Comparison of ENCODE assay signal across 8 cellular contexts in genomic region chr14:77498984-77499527, GRCh38. TPM values are rescaled to one million over a fixed set of nuclear protein-coding genes. Genes with fewer than 3 reads are reported as not detected.
DNase-seq lines count a peak whose midpoint lies in the region; ATAC-seq and TF ChIP-seq lines count a peak whose summit lies in the region.

No MANE protein-coding gene starts in this region.

- H3K79me2 ChIP-seq in MM.1S (ENCODE audit: low read length) = no peaks in the 10 kb centered on the region

- DNase-seq in EH (ENCODE audit: low read depth) = peak; percentile 11
- DNase-seq in MM.1S = no peak
- no peak for DNase-seq in cardiac fibroblast (ENCODE audit: low read depth in 2 of 2)
- no peak for DNase-seq in NOMO-1 (lab: John Stamatoyannopoulos, UW; ENCODE audit: unreplicated experiment in 2 of 2)
- no peak for DNase-seq in A172 (ENCODE audit: low spot score)
- no peak for DNase-seq in SKM-1 treated with dmso at 0.1 percent for 144 hours (lab: John Stamatoyannopoulos, UW; ENCODE audit: unreplicated experiment)

- no peaks in the 10 kb centered on the region for H3K36me3 ChIP-seq in MM.1S (replicated peaks; ENCODE audit: insufficient read depth, low read length)
- H3K36me3 ChIP-seq in mucosa of stomach (ENCODE audit: control insufficient read depth, insufficient read depth, low read length) = no peaks in the 10 kb centered on the region

- H3F3A ChIP-seq in MM.1S (ENCODE audit: insufficient read depth, low read length) = no peaks in the 10 kb centered on the region

- H3K27ac ChIP-seq in MM.1S (ENCODE audit: low read length) = no peak overlapping the region

- H4K20me1 ChIP-seq in MM.1S (ENCODE audit: insufficient read depth, low read length) = no peaks in the 10 kb centered on the region

- H3K4me1 ChIP-seq in MM.1S (ENCODE audit: low read length) (no peaks in the 10 kb centered on the region), mucosa of stomach (ENCODE audit: control insufficient read depth, insufficient read depth, low read length) (peaks cover 9% of the 10 kb centered on the region)

- H2AFZ ChIP-seq in MM.1S (ENCODE audit: low read length) = 0 out of 2 replicates have a peak overlapping the region, but pooled peaks have one; percentile 23

- TF ChIP-seq CTCF in MM.1S (IDR thresholded peaks at IDR 0.05; ENCODE audit: low read length) (no peak), cardiac fibroblast (IDR thresholded peaks at IDR 0.05; ENCODE audit: low read depth, low read length) (no peak)

- H3K27me3 ChIP-seq in MM.1S (replicated peaks; ENCODE audit: insufficient read depth, low read length) = peaks cover 5% of the 10 kb centered on the region; the same call in 1 of the 2 replicates
- peaks cover 29% of the 10 kb centered on the region for H3K27me3 ChIP-seq in mucosa of stomach (ENCODE audit: control insufficient read depth, insufficient read depth, low read length)

- H3K4me3 ChIP-seq in MM.1S (ENCODE audit: low read length) (peak overlapping the region; percentile 52; the same call in 1 of the 2 replicates), cardiac fibroblast (replicated peaks in 1 of 2; ENCODE audit: low read depth in 2 of 2, low read length in 2 of 2) (peak overlapping the region; percentile 41 to 51), mucosa of stomach (ENCODE audit: low read length) (peak overlapping the region; percentile 14)

- no peaks in the 10 kb centered on the region for H3K9me3 ChIP-seq in MM.1S (replicated peaks; ENCODE audit: insufficient read depth, low read length)
- H3K9me3 ChIP-seq in mucosa of stomach (ENCODE audit: control insufficient read depth, low read length) = no peaks in the 10 kb centered on the region

- no peak overlapping the region for H3K9ac ChIP-seq in MM.1S (ENCODE audit: low read length)
- H3K9ac ChIP-seq in mucosa of stomach (ENCODE audit: low read length) = no peak overlapping the region

- peak; percentile 28 for ATAC-seq in GM19467 (IDR thresholded peaks at IDR 0.05; ENCODE audit: unreplicated experiment)

- no peaks in the 10 kb centered on the region for H3K9me2 ChIP-seq in MM.1S (replicated peaks; ENCODE audit: insufficient read depth, low read length)

- H3K4me2 ChIP-seq in MM.1S (ENCODE audit: low read depth, low read length) = peak overlapping the region; percentile 34; the same call in 1 of the 2 replicates

RNA-seq across cellular contexts. Expression of gene ISM2, which starts 0.4 kb away (rescaled TPM):
- total RNA-seq in A172 (2014; rRNA removed; shearing (Covaris generic)) = 2.8 TPM in 1 of 2 replicates, not detected in the other

RNA-seq across cellular contexts. Expression of gene AHSA1, which starts 41.2 kb away (rescaled TPM):
- 178 and 229 TPM in 2 replicates for total RNA-seq in A172 (2014; rRNA removed; shearing (Covaris generic))

RNA-seq across cellular contexts. Expression of gene VIPAS39, which starts 41.7 kb away (rescaled TPM):
- 16.1 and 20.5 TPM in 2 replicates for total RNA-seq in A172 (2014; rRNA removed; shearing (Covaris generic))
